8 cellular contexts compared by ENCODE assay signal in genomic region chr1:77533660-77534295, GRCh38.
DNase-seq lines count a peak whose midpoint lies in the region; ATAC-seq, FAIRE-seq and TF ChIP-seq lines count a peak whose summit lies in the region.

No MANE protein-coding gene starts in this region.

- intact Hi-C loops in breast epithelium (cut with DNase I; ENCODE audit: low total_unique reads): no loop called here

- peak; percentile 54 for DNase-seq in AG09319 (ENCODE audit: extremely low read depth, low read depth)
- peak; percentile 26 for DNase-seq in NCI-H146 treated with DMSO at 0.1 percent for 48 hours (lab: John Stamatoyannopoulos, UW; ENCODE audit: unreplicated experiment)
- peak in 1 of 2 donors; percentile 27 for DNase-seq in breast epithelium (ENCODE audit: low spot score in 2 of 2)
- DNase-seq in stimulated activated CD4-positive, alpha-beta T cell treated with anti-CD3 and anti-CD28 coated beads, Interleukin-1b, Interleukin-23, amount 100 ng/mL, for 1 hour (ENCODE audit: low read depth in 2 of 2): peak; percentile 30 to 34

- H3K36me3 ChIP-seq in breast epithelium: no peaks in the 10 kb centered on the region

- ATAC-seq in GM19372 (IDR thresholded peaks at IDR 0.05; ENCODE audit: low read depth, unreplicated experiment) (peak; percentile 66), GM21825 (IDR thresholded peaks at IDR 0.05; ENCODE audit: unreplicated experiment) (no peak)

- H3K27ac ChIP-seq in breast epithelium: no peak overlapping the region

- H3K4me3 ChIP-seq in WI38 (ENCODE audit: low read depth, low read length) (no peak overlapping the region), breast epithelium (no peak overlapping the region)

- no peaks in the 10 kb centered on the region for H3K9me3 ChIP-seq in breast epithelium

- TF ChIP-seq POLR2A in breast epithelium (IDR thresholded peaks at IDR 0.05): no peak

- no peaks in the 10 kb centered on the region for H3K27me3 ChIP-seq in breast epithelium

- TF ChIP-seq CTCF in AG09319 (IDR thresholded peaks at IDR 0.05; ENCODE audit: low read depth, low read length): peak; percentile 78
- peak; percentile 61; the same call in 1 of the 2 replicates for TF ChIP-seq CTCF in WI38 (IDR thresholded peaks at IDR 0.05; ENCODE audit: low read depth, low read length)
- TF ChIP-seq CTCF in breast epithelium (IDR thresholded peaks at IDR 0.05): peak; percentile 66 to 83 (median 78)

- H3K4me1 ChIP-seq in breast epithelium: no peaks in the 10 kb centered on the region

- peak; percentile 97 for FAIRE-seq in islet of Langerhans (lab: Jason Lieb, UNC)
